ENCODE assay signal across 10 cellular contexts in the genomic region with DNA sequence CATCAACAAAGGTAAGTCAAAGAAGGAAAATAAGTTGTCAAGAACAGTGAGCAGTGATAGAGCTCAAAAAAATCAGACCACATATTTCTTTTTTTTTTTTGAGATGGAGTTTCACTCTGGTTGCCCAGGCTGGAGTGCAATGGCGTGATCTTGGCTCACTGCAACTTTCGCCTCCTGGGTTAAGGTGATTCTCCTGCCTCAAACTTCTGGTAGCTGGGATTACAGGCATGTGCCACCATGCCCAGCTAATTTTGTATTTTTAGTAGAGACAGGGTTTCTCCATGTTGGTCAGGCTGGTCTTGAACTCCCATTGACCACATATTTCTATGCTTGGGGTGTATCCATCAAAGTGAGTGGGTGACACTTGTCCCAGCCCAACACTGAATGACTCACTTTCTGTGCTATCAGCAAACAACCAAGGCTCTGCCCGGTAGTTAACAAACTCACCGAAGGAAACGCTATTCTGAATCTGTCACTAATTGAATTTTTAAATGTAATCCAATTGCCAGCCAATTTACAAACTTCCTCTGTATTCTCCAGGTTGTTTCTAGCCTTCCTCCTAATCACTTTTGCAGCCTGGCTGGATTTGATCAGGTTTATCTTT. TPM values are rescaled to one million over a fixed set of nuclear protein-coding genes. Genes with fewer than 3 reads are reported as not detected.
DNase-seq lines count a peak whose midpoint lies in the region; ATAC-seq and TF ChIP-seq lines count a peak whose summit lies in the region.
"Had no signal": no experiment of that assay in that cellular context is flagged by ENCODE, and none has a peak within 500 bp of the region (broad histone marks: within the 10 kb centered on the region; RNA-seq: fewer than 3 reads in every experiment).

No MANE protein-coding gene starts in this region.

- H2BK5ac ChIP-seq in trophoblast cell (ENCODE audit: low read depth, low read length, poor library complexity) = no peak overlapping the region

- no peak overlapping the region for H2BK120ac ChIP-seq in trophoblast cell (ENCODE audit: insufficient read depth, low read length, poor library complexity)

- no peaks in the 10 kb centered on the region for H3K79me2 ChIP-seq in trophoblast cell (ENCODE audit: control insufficient read depth, insufficient read depth, low read length, poor library complexity)

- H3K36me3 Mint-ChIP-seq in natural killer cell treated with Interleukin-12 subunit alpha and Interleukin-12 subunit beta and Interleukin-15 and Interleukin-18, amount 100 ng/mL, for 72 hours = peaks cover 6% of the 10 kb centered on the region
- no peaks in the 10 kb centered on the region for H3K36me3 Mint-ChIP-seq in natural killer cell
- peaks cover 9% of the 10 kb centered on the region for H3K36me3 Mint-ChIP-seq in activated T-helper 2 cell treated with anti-CD3 and anti-CD28 coated beads, Interferon-gamma antibody, Interleukin-2, Interleukin-4, amounts not matched to agents 10 μg/mL and 5 μg/mL and 100 μg/mL, durations not matched to agents 14 hours and 24 hours and 36 hours (ENCODE audit: low read depth)

- H3K4me2 ChIP-seq in trophoblast cell (ENCODE audit: low read length) = no peak overlapping the region

- H3K23ac ChIP-seq in trophoblast cell (ENCODE audit: low read length) = no peak overlapping the region

- no peak overlapping the region for H2BK12ac ChIP-seq in trophoblast cell (ENCODE audit: low read length)

- no peak overlapping the region for H4K8ac ChIP-seq in trophoblast cell (ENCODE audit: low read depth, low read length)

- H3K14ac ChIP-seq in trophoblast cell (ENCODE audit: low read length) = no peak overlapping the region

- H4K91ac ChIP-seq in trophoblast cell (ENCODE audit: low read depth, low read length) = no peak overlapping the region

- WGBS in trophoblast cell (ENCODE audit: extremely low coverage, insufficient coverage, insufficient read length) = no CpG with 5 or more reads among the region's 5 CpGs

- no peak overlapping the region for H3K9ac ChIP-seq in trophoblast cell (ENCODE audit: low read length)

- H3K4me1 Mint-ChIP-seq in natural killer cell treated with Interleukin-12 subunit alpha and Interleukin-12 subunit beta and Interleukin-15 and Interleukin-18, amount 100 ng/mL, for 72 hours (ENCODE audit: low read depth in 2 of 2) = peaks cover 30 to 39% of the 10 kb centered on the region in 2 donors
- H3K4me1 Mint-ChIP-seq in natural killer cell = no peaks in the 10 kb centered on the region
- peaks cover 46% of the 10 kb centered on the region for H3K4me1 Mint-ChIP-seq in activated T-helper 2 cell treated with anti-CD3 and anti-CD28 coated beads, Interferon-gamma antibody, Interleukin-2, Interleukin-4, amounts not matched to agents 10 μg/mL and 5 μg/mL and 100 μg/mL, durations not matched to agents 14 hours and 24 hours and 36 hours (ENCODE audit: low read depth)

- H3K4me1 ChIP-seq in tibial artery (no peaks in the 10 kb centered on the region), trophoblast cell (ENCODE audit: control insufficient read depth in 1 of 2, insufficient read depth in 2 of 2, low read length in 2 of 2) (peaks cover 0 to 4% of the 10 kb centered on the region in 2 experiments)
- H3K4me1 ChIP-seq: right atrium auricular region had no signal

- no peaks in the 10 kb centered on the region for H3K79me1 ChIP-seq in trophoblast cell (ENCODE audit: low read length)

- peak; percentile 62 to 67 for ATAC-seq in natural killer cell treated with Interleukin-12 subunit alpha and Interleukin-12 subunit beta and Interleukin-15 and Interleukin-18, amount 100 ng/mL, for 72 hours
- ATAC-seq in natural killer cell (no peak), HG02885 (IDR thresholded peaks at IDR 0.05; ENCODE audit: poor library complexity, unreplicated experiment) (peak; percentile 60)

- no peak overlapping the region for H3K4ac ChIP-seq in trophoblast cell (ENCODE audit: low read depth, low read length)

- H3K9me3 Mint-ChIP-seq in natural killer cell treated with Interleukin-12 subunit alpha and Interleukin-12 subunit beta and Interleukin-15 and Interleukin-18, amount 100 ng/mL, for 72 hours = no peaks in the 10 kb centered on the region
- H3K9me3 Mint-ChIP-seq in natural killer cell = no peaks in the 10 kb centered on the region
- H3K9me3 Mint-ChIP-seq in activated T-helper 2 cell treated with anti-CD3 and anti-CD28 coated beads, Interferon-gamma antibody, Interleukin-2, Interleukin-4, amounts not matched to agents 10 μg/mL and 5 μg/mL and 100 μg/mL, durations not matched to agents 14 hours and 24 hours and 36 hours = peaks cover 21% of the 10 kb centered on the region

- H3K36me3 ChIP-seq in tibial artery (no peaks in the 10 kb centered on the region), trophoblast cell (ENCODE audit: control insufficient read depth in 1 of 2, insufficient read depth in 2 of 2, low read length in 2 of 2) (no peaks in the 10 kb centered on the region)
- H3K36me3 ChIP-seq: right atrium auricular region had no signal

- peaks cover 0 to 2% of the 10 kb centered on the region in 2 donors for H3K27me3 ChIP-seq in tibial artery
- H3K27me3 ChIP-seq in trophoblast cell (ENCODE audit: insufficient read depth, low read length) = no peaks in the 10 kb centered on the region
- H3K27me3 ChIP-seq: right atrium auricular region had no signal

- no peak overlapping the region for H3K4me3 ChIP-seq in tibial artery
- H3K4me3 ChIP-seq in trophoblast cell (ENCODE audit: low read depth, low read length) = no peak overlapping the region
- H3K4me3 ChIP-seq: right atrium auricular region had no signal

- H3K27me3 Mint-ChIP-seq in natural killer cell treated with Interleukin-12 subunit alpha and Interleukin-12 subunit beta and Interleukin-15 and Interleukin-18, amount 100 ng/mL, for 72 hours = peaks cover 0 to 7% of the 10 kb centered on the region in 2 donors
- peaks cover 18 to 39% of the 10 kb centered on the region in 2 donors for H3K27me3 Mint-ChIP-seq in natural killer cell (ENCODE audit: low read depth in 2 of 2)
- no peaks in the 10 kb centered on the region for H3K27me3 Mint-ChIP-seq in activated T-helper 2 cell treated with anti-CD3 and anti-CD28 coated beads, Interferon-gamma antibody, Interleukin-2, Interleukin-4, amounts not matched to agents 10 μg/mL and 5 μg/mL and 100 μg/mL, durations not matched to agents 14 hours and 24 hours and 36 hours (ENCODE audit: low read depth)

- TF ChIP-seq CTCF in natural killer cell (IDR thresholded peaks at IDR 0.05) (no peak), tibial artery (IDR thresholded peaks at IDR 0.05) (no peak)

- no peak overlapping the region for H3K18ac ChIP-seq in trophoblast cell (ENCODE audit: low read length)

- H2AFZ ChIP-seq in trophoblast cell (ENCODE audit: insufficient read depth, low read length, poor library complexity) = no peak overlapping the region

- peaks cover 5 to 13% (median 11%) of the 10 kb centered on the region in 3 donors for H3K9me3 ChIP-seq in tibial artery
- peaks cover 1% of the 10 kb centered on the region for H3K9me3 ChIP-seq in trophoblast cell (ENCODE audit: insufficient read depth, low read depth, low read length)

- no peak for DNase-seq in natural killer cell treated with Interleukin-12 subunit alpha and Interleukin-12 subunit beta and Interleukin-15 and Interleukin-18, amount 100 ng/mL, for 72 hours (ENCODE audit: low spot score)
- DNase-seq in natural killer cell (no peak), tibial artery (no peak), NCI-H187 (lab: John Stamatoyannopoulos, UW) (no peak), D341Med (ENCODE audit: low spot score) (no peak), trophoblast cell (no peak)
- no peak for DNase-seq in activated T-helper 2 cell treated with anti-CD3 and anti-CD28 coated beads, Interferon-gamma antibody, Interleukin-2, Interleukin-4, amounts not matched to agents 10 μg/mL and 5 μg/mL and 100 μg/mL, durations not matched to agents 14 hours and 24 hours and 36 hours (ENCODE audit: low spot score)
- DNase-seq: AML-193 had no signal

- H3K27ac Mint-ChIP-seq in natural killer cell treated with Interleukin-12 subunit alpha and Interleukin-12 subunit beta and Interleukin-15 and Interleukin-18, amount 100 ng/mL, for 72 hours = peak overlapping the region; percentile 45 to 72
- no peak overlapping the region for H3K27ac Mint-ChIP-seq in natural killer cell
- peak overlapping the region; percentile 82 for H3K27ac Mint-ChIP-seq in activated T-helper 2 cell treated with anti-CD3 and anti-CD28 coated beads, Interferon-gamma antibody, Interleukin-2, Interleukin-4, amounts not matched to agents 10 μg/mL and 5 μg/mL and 100 μg/mL, durations not matched to agents 14 hours and 24 hours and 36 hours

- intact Hi-C loops in natural killer cell (cut with micrococcal nuclease) (no loop called here), tibial artery (cut with DNase I; ENCODE audit: low total_unique reads) (no loop called here)
- intact Hi-C loops in activated T-helper 2 cell treated with anti-CD3 and anti-CD28 coated beads, Interferon-gamma antibody, Interleukin-2, Interleukin-4, amounts not matched to agents 10 μg/mL and 5 μg/mL and 100 μg/mL, durations not matched to agents 14 hours and 24 hours and 36 hours (cut with micrococcal nuclease) = loop anchor here (1.0 to 2.0 kb wide), 2 partner anchors 14 to 90 kb away; no protein-coding TSS in a partner anchor

- no peak overlapping the region for H4K12ac ChIP-seq in trophoblast cell (ENCODE audit: low read depth, low read length)

- H3K27ac ChIP-seq in tibial artery (no peak overlapping the region), trophoblast cell (ENCODE audit: low read depth, low read length) (no peak overlapping the region)
- H3K27ac ChIP-seq: right atrium auricular region had no signal

- no peak overlapping the region for H2AK5ac ChIP-seq in trophoblast cell (ENCODE audit: low read length)

- H3K4me3 Mint-ChIP-seq in natural killer cell treated with Interleukin-12 subunit alpha and Interleukin-12 subunit beta and Interleukin-15 and Interleukin-18, amount 100 ng/mL, for 72 hours = peak overlapping the region; percentile 62
- no peak overlapping the region for H3K4me3 Mint-ChIP-seq in natural killer cell
- H3K4me3 Mint-ChIP-seq in activated T-helper 2 cell treated with anti-CD3 and anti-CD28 coated beads, Interferon-gamma antibody, Interleukin-2, Interleukin-4, amounts not matched to agents 10 μg/mL and 5 μg/mL and 100 μg/mL, durations not matched to agents 14 hours and 24 hours and 36 hours (ENCODE audit: low read depth) = peak overlapping the region; percentile 4

RNA-seq across cellular contexts. Expression of gene SMNDC1, which starts 19.6 kb away (rescaled TPM):
- 10 to 100 TPM; 39.7 to 41.8 TPM for total RNA-seq in natural killer cell treated with Interleukin-12 subunit alpha and Interleukin-12 subunit beta and Interleukin-15 and Interleukin-18, amount 100 ng/mL, for 72 hours
- total RNA-seq in natural killer cell = 10 to 100 TPM; 53.3 to 56.3 (median 55.3) TPM
- 40.2 and 43.1 TPM in 2 replicates for total RNA-seq in activated T-helper 2 cell treated with anti-CD3 and anti-CD28 coated beads, Interferon-gamma antibody, Interleukin-2, Interleukin-4, amounts not matched to agents 10 μg/mL and 5 μg/mL and 100 μg/mL, durations not matched to agents 14 hours and 24 hours and 36 hours
- 35.4 and 36.5 TPM in 2 replicates for polyA plus RNA-seq in trophoblast cell (2013)

Comparison
In these comparisons a context has a peak if more than half of its experiments do, and no peak if none do; other contexts are left out.
1. ATAC-seq: peak in natural killer cell treated with Interleukin-12 subunit alpha and Interleukin-12 subunit beta and Interleukin-15 and Interleukin-18, amount 100 ng/mL, for 72 hours (2 of 2) and HG02885 (single experiment); none in natural killer cell (0 of 3).
2. H3K27ac Mint-ChIP-seq: peak in natural killer cell treated with Interleukin-12 subunit alpha and Interleukin-12 subunit beta and Interleukin-15 and Interleukin-18, amount 100 ng/mL, for 72 hours (2 of 2) and activated T-helper 2 cell treated with anti-CD3 and anti-CD28 coated beads, Interferon-gamma antibody, Interleukin-2, Interleukin-4, amounts not matched to agents 10 μg/mL and 5 μg/mL and 100 μg/mL, durations not matched to agents 14 hours and 24 hours and 36 hours (single experiment); none in natural killer cell (0 of 2).